ENCODE assay signal across 9 cellular contexts in genomic region chr11:32420937-32421532, GRCh38. TPM values are rescaled to one million over a fixed set of nuclear protein-coding genes. Genes with fewer than 3 reads are reported as not detected.
DNase-seq lines count a peak whose midpoint lies in the region; ATAC-seq lines count a peak whose summit lies in the region.
"Had no signal": no experiment of that assay in that cellular context is flagged by ENCODE, and none has a peak within 500 bp of the region (broad histone marks: within the 10 kb centered on the region; RNA-seq: fewer than 3 reads in every experiment).

No MANE protein-coding gene starts in this region.

- no peak overlapping the region for H4K91ac ChIP-seq in trophoblast cell (ENCODE audit: low read depth, low read length)

- no peak overlapping the region for H2BK120ac ChIP-seq in trophoblast cell (ENCODE audit: insufficient read depth, low read length, poor library complexity)

- POLR2A ChIA-PET in CD4-positive, alpha-beta memory T cell (lab: Charles Lee; ENCODE audit: partially characterized antibody), result interaction anchor here (1.0 to 1.3 kb wide), 2 partner anchors 18 to 162 kb away, joined by 3 to 4 read pairs; partner anchors contain the start of gene EIF3M
- POLR2A ChIA-PET in T-cell (lab: Charles Lee), result no interaction called here

- no peaks in the 10 kb centered on the region for H3K79me2 ChIP-seq in trophoblast cell (ENCODE audit: control insufficient read depth, insufficient read depth, low read length, poor library complexity)

- H3K4me1 ChIP-seq in CD4-positive, alpha-beta memory T cell (ENCODE audit: insufficient read depth, low read length), result peaks cover 28% of the 10 kb centered on the region
- peaks cover 4 to 8% of the 10 kb centered on the region in 2 experiments for H3K4me1 ChIP-seq in trophoblast cell (ENCODE audit: control insufficient read depth in 1 of 2, insufficient read depth in 2 of 2, low read length in 2 of 2)

- no peak overlapping the region for H3K9ac ChIP-seq in trophoblast cell (ENCODE audit: low read length)

- no peaks in the 10 kb centered on the region for H3K36me3 Mint-ChIP-seq in CD4-positive, alpha-beta memory T cell
- H3K36me3 Mint-ChIP-seq in T-cell, result no peaks in the 10 kb centered on the region

- peak; percentile 51 to 73 (median 61) for DNase-seq in CD4-positive, alpha-beta memory T cell
- DNase-seq in T-cell (peak in 18 of 34 experiments; percentile 9 to 32 (median 18)), trophoblast cell (no peak), NCI-H345 (lab: John Stamatoyannopoulos, UW) (no peak), DMS53 treated with DMSO at 0.1 percent for 48 hours (lab: John Stamatoyannopoulos, UW; ENCODE audit: unreplicated experiment) (no peak)

- no peak overlapping the region for H2BK5ac ChIP-seq in trophoblast cell (ENCODE audit: low read depth, low read length, poor library complexity)

- H3K36me3 ChIP-seq in CD4-positive, alpha-beta memory T cell (ENCODE audit: insufficient read depth, low read length), result no peaks in the 10 kb centered on the region
- H3K36me3 ChIP-seq in trophoblast cell (ENCODE audit: control insufficient read depth in 1 of 2, insufficient read depth in 2 of 2, low read length in 2 of 2), result no peaks in the 10 kb centered on the region
- H3K36me3 ChIP-seq: neutrophil had no signal

- no peak overlapping the region for H4K12ac ChIP-seq in trophoblast cell (ENCODE audit: low read depth, low read length)

- H3K4me3 Mint-ChIP-seq in CD4-positive, alpha-beta memory T cell, result peak overlapping the region in 7 of 8 donors; percentile 47 to 83 (median 64)
- H3K4me3 Mint-ChIP-seq in T-cell, result peak overlapping the region in 1 of 3 donors; percentile 22

- H3K4me2 ChIP-seq in trophoblast cell (ENCODE audit: low read length), result peak overlapping the region; percentile 9

- peaks cover 15 to 18% of the 10 kb centered on the region in 2 donors for H3K27me3 Mint-ChIP-seq in CD4-positive, alpha-beta memory T cell
- peaks cover 26 to 34% of the 10 kb centered on the region in 2 donors for H3K27me3 Mint-ChIP-seq in T-cell

- no peak overlapping the region for H2BK12ac ChIP-seq in trophoblast cell (ENCODE audit: low read length)

- H3K14ac ChIP-seq in trophoblast cell (ENCODE audit: low read length), result no peak overlapping the region

- no peak overlapping the region for H3K18ac ChIP-seq in trophoblast cell (ENCODE audit: low read length)

- no peaks in the 10 kb centered on the region for H3K9me3 Mint-ChIP-seq in CD4-positive, alpha-beta memory T cell
- H3K9me3 Mint-ChIP-seq in T-cell, result no peaks in the 10 kb centered on the region

- peaks cover 15 to 33% (median 23%) of the 10 kb centered on the region in 4 donors for H3K4me1 Mint-ChIP-seq in CD4-positive, alpha-beta memory T cell
- H3K4me1 Mint-ChIP-seq in T-cell, result peaks cover 13 to 21% (median 19%) of the 10 kb centered on the region in 3 donors

- CTCF ChIA-PET in CD4-positive, alpha-beta memory T cell (lab: Charles Lee; ENCODE audit: partially characterized antibody), result interaction anchor here (0.9 to 1.2 kb wide), 4 partner anchors 9 to 97 kb away, joined by 3 to 6 read pairs (median 4); no protein-coding TSS in a partner anchor
- CTCF ChIA-PET in T-cell (lab: Charles Lee), result interaction anchor here in 1 of 2 donors (0.7 kb wide), 1 partner anchor 653 kb away, joined by 3 read pairs; no protein-coding TSS in a partner anchor

- peak overlapping the region in 1 of 2 donors; percentile 39 for H3K4me3 ChIP-seq in CD4-positive, alpha-beta memory T cell (ENCODE audit: low read length in 2 of 2)
- no peak overlapping the region for H3K4me3 ChIP-seq in trophoblast cell (ENCODE audit: low read depth, low read length)

- no peak overlapping the region for H3K27ac ChIP-seq in CD4-positive, alpha-beta memory T cell (ENCODE audit: low read depth, low read length)
- H3K27ac ChIP-seq in trophoblast cell (ENCODE audit: low read depth, low read length), result no peak overlapping the region
- H3K27ac ChIP-seq: neutrophil had no signal

- no peak overlapping the region for H4K8ac ChIP-seq in trophoblast cell (ENCODE audit: low read depth, low read length)

- WGBS in trophoblast cell (ENCODE audit: extremely low coverage, insufficient coverage, insufficient read length), result no CpG with 5 or more reads among the region's 9 CpGs

- peak overlapping the region; percentile 16 to 91 (median 67) for H3K27ac Mint-ChIP-seq in CD4-positive, alpha-beta memory T cell
- H3K27ac Mint-ChIP-seq in T-cell, result peak overlapping the region; percentile 27 to 52

- no peaks in the 10 kb centered on the region for H3K79me1 ChIP-seq in trophoblast cell (ENCODE audit: low read length)

- ATAC-seq in GM19328 (IDR thresholded peaks at IDR 0.05; ENCODE audit: unreplicated experiment), result peak; percentile 68
- peak; percentile 85 for ATAC-seq in HG03196 (IDR thresholded peaks at IDR 0.05; ENCODE audit: unreplicated experiment)
- peak; percentile 79 to 90 (median 88) for ATAC-seq in T-cell (replicated peaks in 1 of 4)
- ATAC-seq in GM19035 (IDR thresholded peaks at IDR 0.05; ENCODE audit: unreplicated experiment), result no peak

- intact Hi-C loops in CD4-positive, alpha-beta memory T cell (cut with micrococcal nuclease), result no loop called here

- H3K23ac ChIP-seq in trophoblast cell (ENCODE audit: low read length), result no peak overlapping the region

- H2AK5ac ChIP-seq in trophoblast cell (ENCODE audit: low read length), result no peak overlapping the region

- peaks cover 3% of the 10 kb centered on the region for H3K27me3 ChIP-seq in CD4-positive, alpha-beta memory T cell (ENCODE audit: insufficient read depth, low read length)
- peaks cover 2% of the 10 kb centered on the region for H3K27me3 ChIP-seq in trophoblast cell (ENCODE audit: insufficient read depth, low read length)

- H3K4ac ChIP-seq in trophoblast cell (ENCODE audit: low read depth, low read length), result no peak overlapping the region

- H3K9me3 ChIP-seq in CD4-positive, alpha-beta memory T cell (ENCODE audit: control insufficient read depth in 1 of 2, low read length in 2 of 2), result no peaks in the 10 kb centered on the region
- no peaks in the 10 kb centered on the region for H3K9me3 ChIP-seq in trophoblast cell (ENCODE audit: insufficient read depth, low read depth, low read length)
- H3K9me3 ChIP-seq: neutrophil had no signal

- no peak overlapping the region for H2AFZ ChIP-seq in trophoblast cell (ENCODE audit: insufficient read depth, low read length, poor library complexity)

RNA-seq across cellular contexts. Expression of gene WT1, which starts 14.3 kb away (rescaled TPM):
- total RNA-seq in CD4-positive, alpha-beta memory T cell, result not detected
- not detected for polyA plus RNA-seq in CD4-positive, alpha-beta memory T cell
- total RNA-seq in T-cell, result not detected
- polyA plus RNA-seq in trophoblast cell (2013), result 1.1 and 1.3 TPM in 2 replicates

Comparison
In these comparisons a context has a peak if more than half of its experiments do, and no peak if none do; other contexts are left out.
1. DNase-seq: peak in CD4-positive, alpha-beta memory T cell (5 of 5) and T-cell (18 of 34); none in trophoblast cell (0 of 2), NCI-H345 (single experiment) and DMS53 treated with DMSO at 0.1 percent for 48 hours (single experiment).